ENCODE assay signal across 9 cellular contexts in genomic region chr7:108004220-108005142, GRCh38. TPM values are rescaled to one million over a fixed set of nuclear protein-coding genes. Genes with fewer than 3 reads are reported as not detected.
DNase-seq lines count a peak whose midpoint lies in the region; ATAC-seq and TF ChIP-seq lines count a peak whose summit lies in the region.
"Had no signal": no experiment of that assay in that cellular context is flagged by ENCODE, and none has a peak within 500 bp of the region (broad histone marks: within the 10 kb centered on the region; RNA-seq: fewer than 3 reads in every experiment).

No MANE protein-coding gene starts in this region.

- no peaks in the 10 kb centered on the region for H3K36me3 ChIP-seq in liver (ENCODE audit: control insufficient read depth in 4 of 4, insufficient read depth in 3 of 4, low read depth in 1 of 4, low read length in 3 of 4)

- peak; percentile 28 to 34 for TF ChIP-seq RAD21 in liver (IDR thresholded peaks at IDR 0.05)

- H3K9ac ChIP-seq in liver (ENCODE audit: low read depth in 1 of 2, low read length in 2 of 2): no peak overlapping the region

- H3K9me3 ChIP-seq in liver (ENCODE audit: control insufficient read depth in 4 of 4, low read length in 3 of 4): no peaks in the 10 kb centered on the region
- H3K9me3 ChIP-seq: SJSA1 had no signal

- H3K27me3 ChIP-seq in liver (ENCODE audit: control insufficient read depth in 4 of 4, insufficient read depth in 4 of 4, low read length in 3 of 4): no peaks in the 10 kb centered on the region
- H3K27me3 ChIP-seq: SJSA1 had no signal

- DNase-seq in A172 (ENCODE audit: low spot score) (peak; percentile 56), amniotic epithelial cell (ENCODE audit: low read depth) (peak; percentile 69), amniotic stem cell (lab: John Stamatoyannopoulos, UW) (no peak), NOMO-1 treated with dmso at 0.1 percent for 144 hours (lab: John Stamatoyannopoulos, UW; ENCODE audit: unreplicated experiment) (no peak)
- no peak for DNase-seq in stimulated activated CD4-positive, alpha-beta T cell treated with anti-CD3 and anti-CD28 coated beads, Interleukin-2, amount 100 ng/mL, for 24 hours

- ATAC-seq in GM21619 (IDR thresholded peaks at IDR 0.05; ENCODE audit: unreplicated experiment): peak; percentile 76
- ATAC-seq in GM18519 (IDR thresholded peaks at IDR 0.05; ENCODE audit: low FRiP score, unreplicated experiment): no peak

- TF ChIP-seq CTCF in liver (IDR thresholded peaks at IDR 0.05; ENCODE audit: low read depth, low read length, missing input control): no peak

- peak overlapping the region; percentile 14 to 39 for H3K27ac ChIP-seq in liver (ENCODE audit: low read depth in 1 of 2, low read length in 2 of 2)

- H3K4me1 ChIP-seq in liver (ENCODE audit: control insufficient read depth in 4 of 4, insufficient read depth in 4 of 4, low read length in 3 of 4): peaks cover 3 to 36% (median 33%) of the 10 kb centered on the region in 4 donors

- H3K4me3 ChIP-seq in liver (ENCODE audit: low read depth in 1 of 3, low read length in 3 of 3): no peak overlapping the region

- WGBS in liver: 15% methylated on average over 13 of the region's 13 CpGs

TF ChIP-seq in liver, 16 proteins besides CTCF, POLR2A, EP300 and RAD21:
- no peak for TF ChIP-seq ZBTB33 (IDR thresholded peaks at IDR 0.05)
- peak; percentile 42 for TF ChIP-seq SP1 (IDR thresholded peaks at IDR 0.05)
- peak; percentile 58 for TF ChIP-seq MAX (IDR thresholded peaks at IDR 0.05)
- TF ChIP-seq HNF4G (IDR thresholded peaks at IDR 0.05): no peak
- no peak for TF ChIP-seq EGR1 (IDR thresholded peaks at IDR 0.05; ENCODE audit: low read depth in 2 of 2)
- TF ChIP-seq, protein P1, sequence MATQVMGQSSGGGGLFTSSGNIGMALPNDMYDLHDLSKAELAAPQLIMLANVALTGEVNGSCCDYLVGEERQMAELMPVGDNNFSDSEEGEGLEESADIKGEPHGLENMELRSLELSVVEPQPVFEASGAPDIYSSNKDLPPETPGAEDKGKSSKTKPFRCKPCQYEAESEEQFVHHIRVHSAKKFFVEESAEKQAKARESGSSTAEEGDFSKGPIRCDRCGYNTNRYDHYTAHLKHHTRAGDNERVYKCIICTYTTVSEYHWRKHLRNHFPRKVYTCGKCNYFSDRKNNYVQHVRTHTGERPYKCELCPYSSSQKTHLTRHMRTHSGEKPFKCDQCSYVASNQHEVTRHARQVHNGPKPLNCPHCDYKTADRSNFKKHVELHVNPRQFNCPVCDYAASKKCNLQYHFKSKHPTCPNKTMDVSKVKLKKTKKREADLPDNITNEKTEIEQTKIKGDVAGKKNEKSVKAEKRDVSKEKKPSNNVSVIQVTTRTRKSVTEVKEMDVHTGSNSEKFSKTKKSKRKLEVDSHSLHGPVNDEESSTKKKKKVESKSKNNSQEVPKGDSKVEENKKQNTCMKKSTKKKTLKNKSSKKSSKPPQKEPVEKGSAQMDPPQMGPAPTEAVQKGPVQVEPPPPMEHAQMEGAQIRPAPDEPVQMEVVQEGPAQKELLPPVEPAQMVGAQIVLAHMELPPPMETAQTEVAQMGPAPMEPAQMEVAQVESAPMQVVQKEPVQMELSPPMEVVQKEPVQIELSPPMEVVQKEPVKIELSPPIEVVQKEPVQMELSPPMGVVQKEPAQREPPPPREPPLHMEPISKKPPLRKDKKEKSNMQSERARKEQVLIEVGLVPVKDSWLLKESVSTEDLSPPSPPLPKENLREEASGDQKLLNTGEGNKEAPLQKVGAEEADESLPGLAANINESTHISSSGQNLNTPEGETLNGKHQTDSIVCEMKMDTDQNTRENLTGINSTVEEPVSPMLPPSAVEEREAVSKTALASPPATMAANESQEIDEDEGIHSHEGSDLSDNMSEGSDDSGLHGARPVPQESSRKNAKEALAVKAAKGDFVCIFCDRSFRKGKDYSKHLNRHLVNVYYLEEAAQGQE (IDR thresholded peaks at IDR 0.05): no peak
- peak in 1 of 2 donors; percentile 6 for TF ChIP-seq GABPA (IDR thresholded peaks at IDR 0.05 in 1 of 2, conservative IDR thresholded peaks at IDR 0.05 in 1 of 2)
- TF ChIP-seq YY1 (IDR thresholded peaks at IDR 0.05): peak; percentile 49
- peak in 1 of 2 donors; percentile 53 for TF ChIP-seq HNF4A (conservative IDR thresholded peaks at IDR 0.05)
- TF ChIP-seq TAF1 (conservative IDR thresholded peaks at IDR 0.05): no peak
- no peak for TF ChIP-seq NR2F2 (IDR thresholded peaks at IDR 0.05)
- TF ChIP-seq RXRA (IDR thresholded peaks at IDR 0.05): peak in 1 of 2 donors; percentile 65
- TF ChIP-seq ATF3 (IDR thresholded peaks at IDR 0.05): no peak
- peak; percentile 24 for TF ChIP-seq FOXA1 (IDR thresholded peaks at IDR 0.05)
- TF ChIP-seq JUND (IDR thresholded peaks at IDR 0.05): no peak
- peak; percentile 24 for TF ChIP-seq FOXA2 (IDR thresholded peaks at IDR 0.05)
TF ChIP-seq in liver: peak in this region for 8.

RNA-seq across cellular contexts. Expression of gene LAMB1, which starts 1.5 kb away (rescaled TPM):
- total RNA-seq in A172 (2014; rRNA removed; shearing (Covaris generic)): 133 and 151 TPM in 2 replicates
- total RNA-seq in liver: 10 to 100 TPM; 33.7 to 63.1 TPM
- 10 to 100 TPM; 12.6 to 17.9 TPM for polyA plus RNA-seq in liver

Comparison
In these comparisons a context has a peak if more than half of its experiments do, and no peak if none do; other contexts are left out.
1. DNase-seq: peak in A172 (single experiment) and amniotic epithelial cell (single experiment); none in amniotic stem cell (single experiment), stimulated activated CD4-positive, alpha-beta T cell treated with anti-CD3 and anti-CD28 coated beads, Interleukin-2, amount 100 ng/mL, for 24 hours (0 of 2) and NOMO-1 treated with dmso at 0.1 percent for 144 hours (single experiment).